8 cellular contexts compared by ENCODE assay signal in the genomic region with DNA sequence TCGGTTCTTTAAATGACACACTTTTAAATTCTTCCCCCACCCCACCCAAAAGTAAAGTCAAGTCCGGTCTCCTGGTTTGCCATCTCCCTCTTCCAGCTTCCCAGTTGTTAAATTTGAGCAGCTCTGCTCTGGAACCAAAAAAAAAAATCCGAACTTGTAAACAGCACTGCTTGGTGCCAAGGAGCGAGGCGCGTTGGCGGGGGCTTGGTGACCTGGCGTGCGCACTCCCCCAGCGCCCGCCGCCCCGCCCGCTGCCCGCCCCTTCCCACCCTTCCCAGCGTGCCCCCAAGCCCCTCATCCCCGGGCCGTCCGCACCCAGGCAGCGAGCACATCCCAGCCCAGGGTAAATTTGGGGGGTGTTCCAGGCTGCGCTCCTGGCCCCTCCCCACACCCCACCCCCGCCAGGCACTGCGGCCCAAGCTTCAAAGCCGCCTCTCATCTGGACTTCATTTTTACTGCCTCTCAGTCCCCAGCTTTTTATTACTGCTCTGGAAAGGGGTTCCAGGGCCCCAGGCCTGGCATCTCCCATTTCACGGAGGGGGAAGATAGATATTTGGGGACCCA. TPM values are rescaled to one million over a fixed set of nuclear protein-coding genes. Genes with fewer than 3 reads are reported as not detected.
A peak's percentile ranks its signal among the peaks of the same experiment; 100 is the strongest.
DNase-seq lines count a peak whose midpoint lies in the region; TF ChIP-seq lines count a peak whose summit lies in the region.

No MANE protein-coding gene starts in this region.

- H3K4me3 Mint-ChIP-seq in Caco-2 (ENCODE audit: unreplicated experiment): no peak overlapping the region

- intact Hi-C loops in Caco-2 (cut with micrococcal nuclease; ENCODE audit: unreplicated experiment): no loop called here

- no TSS peak for BruUV-seq in Caco-2 (replicated peaks; lab: Mats Ljungman, UMichigan)

- CTCF ChIA-PET in Caco-2 (lab: Charles Lee): interaction anchor here (0.7 to 0.8 kb wide), 2 partner anchors 33 to 162 kb away, joined by 3 read pairs; a partner anchor contains a TSS

- no peaks in the 10 kb centered on the region for H3K9me3 Mint-ChIP-seq in Caco-2 (ENCODE audit: unreplicated experiment)

- TF ChIP-seq CTCF in 22Rv1 (IDR thresholded peaks at IDR 0.05) (no peak), Caco-2 (IDR thresholded peaks at IDR 0.05; ENCODE audit: insufficient read depth in 1 of 2, low read depth in 1 of 2, low read length in 1 of 2, severe bottlenecking in 1 of 2, unreplicated experiment in 1 of 2) (no peak)

- H3K27me3 ChIP-seq in HUES64 (ENCODE audit: insufficient read depth, low read length) (peaks cover 12% of the 10 kb centered on the region), mononuclear cell (ENCODE audit: insufficient read depth, low read length) (no peaks in the 10 kb centered on the region), Caco-2 (replicated peaks; ENCODE audit: control insufficient read depth, insufficient read depth, low read length) (no peaks in the 10 kb centered on the region)

- H3K36me3 ChIP-seq in HUES64 (ENCODE audit: insufficient read depth, low read length): peaks cover 10% of the 10 kb centered on the region; the same call in 1 of the 2 replicates
- no peaks in the 10 kb centered on the region for H3K36me3 ChIP-seq in Caco-2 (ENCODE audit: control insufficient read depth, insufficient read depth, low read length)

- WGBS in HUES64: 3% methylated on average over 21 of the region's 25 CpGs

- H3K4me3 ChIP-seq in HUES64 (ENCODE audit: low read length) (peak overlapping the region; percentile 90), mononuclear cell (ENCODE audit: low read length) (peak overlapping the region; percentile 75), Caco-2 (ENCODE audit: low read depth, low read length) (no peak overlapping the region)

- peaks cover 35% of the 10 kb centered on the region for H3K4me1 Mint-ChIP-seq in Caco-2 (ENCODE audit: low read depth, unreplicated experiment)

- H3K9ac ChIP-seq in HUES64 (ENCODE audit: low read depth, low read length): no peak overlapping the region; the same call in 1 of the 2 replicates

- H3K27me3 Mint-ChIP-seq in Caco-2 (ENCODE audit: insufficient read depth, unreplicated experiment): no peaks in the 10 kb centered on the region

- POLR2A ChIA-PET in Caco-2 (lab: Charles Lee): interaction anchor here (0.6 kb wide), 1 partner anchor 64 kb away, joined by 3 read pairs; no protein-coding TSS in a partner anchor

- H3K4me1 ChIP-seq in HUES64 (ENCODE audit: insufficient read depth, low read length): peaks cover 48% of the 10 kb centered on the region
- H3K4me1 ChIP-seq in mononuclear cell (ENCODE audit: insufficient read depth, low read length): peaks cover 60% of the 10 kb centered on the region
- H3K4me1 ChIP-seq in Caco-2: peaks cover 20% of the 10 kb centered on the region

- H3K36me3 Mint-ChIP-seq in Caco-2 (ENCODE audit: insufficient read depth, unreplicated experiment): peaks cover 10% of the 10 kb centered on the region

- H3K27ac ChIP-seq in 22Rv1: 0 out of 2 replicates have a peak overlapping the region, but pooled peaks have one; percentile 18
- H3K27ac ChIP-seq in HUES64 (ENCODE audit: low read depth, low read length): no peak overlapping the region; the same call in 1 of the 2 replicates

- DNase-seq in dedifferentiated amniotic fluid mesenchymal stem cell (ENCODE audit: extremely low spot score): peak; percentile 47
- no peak for DNase-seq in Caco-2
- DNase-seq in NCI-H2081 (lab: John Stamatoyannopoulos, UW): no peak
- DNase-seq in ecto neural progenitor cell (ENCODE audit: low spot score): no peak
- DNase-seq in HT-29 (ENCODE audit: low spot score): no peak

- no peaks in the 10 kb centered on the region for H3K9me3 ChIP-seq in HUES64 (ENCODE audit: insufficient read depth, low read depth, low read length)
- no peaks in the 10 kb centered on the region for H3K9me3 ChIP-seq in mononuclear cell (ENCODE audit: low read depth, low read length)
- no peaks in the 10 kb centered on the region for H3K9me3 ChIP-seq in Caco-2

- no peak overlapping the region for H3K27ac Mint-ChIP-seq in Caco-2 (ENCODE audit: unreplicated experiment)

RNA-seq across cellular contexts. Expression of a gene that starts 11.6 kb away (rescaled TPM):
- polyA plus RNA-seq in HUES64 (2013, experiment 1 of 2): 0.75 TPM
- not detected for polyA plus RNA-seq in HUES64 (2013, experiment 2 of 2)
- total RNA-seq in mononuclear cell (49.8 TPM), Caco-2 (2022) (1.1 TPM in 2 replicates)
- 8.1 and 11.4 TPM in 2 replicates for total RNA-seq in HT-29 (2014; rRNA removed; shearing (Covaris generic))

RNA-seq across cellular contexts. Expression of a gene that starts 13.4 kb away (rescaled TPM):
- polyA plus RNA-seq in HUES64 (2013, experiment 1 of 2): 34.3 TPM
- 37.8 TPM for polyA plus RNA-seq in HUES64 (2013, experiment 2 of 2)
- 6.6 TPM for total RNA-seq in mononuclear cell
- 11.8 and 12.9 TPM in 2 replicates for total RNA-seq in Caco-2 (2022)
- 89.7 and 92.5 TPM in 2 replicates for total RNA-seq in HT-29 (2014; rRNA removed; shearing (Covaris generic))

RNA-seq across cellular contexts. Expression of a gene that starts 37.9 kb away (rescaled TPM):
- 4.9 TPM for polyA plus RNA-seq in HUES64 (2013, experiment 1 of 2)
- polyA plus RNA-seq in HUES64 (2013, experiment 2 of 2): 5.6 TPM
- total RNA-seq in mononuclear cell: 11.3 TPM
- 20.1 and 23.0 TPM in 2 replicates for total RNA-seq in Caco-2 (2022)
- total RNA-seq in HT-29 (2014; rRNA removed; shearing (Covaris generic)): 14.7 and 16.3 TPM in 2 replicates

RNA-seq across cellular contexts. Expression of a gene that starts 38.1 kb away (rescaled TPM):
- polyA plus RNA-seq in HUES64 (2013, experiment 1 of 2): 15.2 TPM
- 16.5 TPM for polyA plus RNA-seq in HUES64 (2013, experiment 2 of 2)
- 15.2 TPM for total RNA-seq in mononuclear cell
- total RNA-seq in Caco-2 (2022): 35.8 and 43.0 TPM in 2 replicates
- 8.1 and 8.8 TPM in 2 replicates for total RNA-seq in HT-29 (2014; rRNA removed; shearing (Covaris generic))

RNA-seq across cellular contexts. Expression of a gene that starts 49.5 kb away (rescaled TPM):
- 20.0 TPM for polyA plus RNA-seq in HUES64 (2013, experiment 1 of 2)
- 17.4 TPM for polyA plus RNA-seq in HUES64 (2013, experiment 2 of 2)
- total RNA-seq in mononuclear cell (1.0 TPM), Caco-2 (2022) (32.3 and 34.9 TPM in 2 replicates)
- total RNA-seq in HT-29 (2014; rRNA removed; shearing (Covaris generic)): 28.0 and 31.0 TPM in 2 replicates
